1 cellular context compared by ENCODE assay signal in the genomic region with DNA sequence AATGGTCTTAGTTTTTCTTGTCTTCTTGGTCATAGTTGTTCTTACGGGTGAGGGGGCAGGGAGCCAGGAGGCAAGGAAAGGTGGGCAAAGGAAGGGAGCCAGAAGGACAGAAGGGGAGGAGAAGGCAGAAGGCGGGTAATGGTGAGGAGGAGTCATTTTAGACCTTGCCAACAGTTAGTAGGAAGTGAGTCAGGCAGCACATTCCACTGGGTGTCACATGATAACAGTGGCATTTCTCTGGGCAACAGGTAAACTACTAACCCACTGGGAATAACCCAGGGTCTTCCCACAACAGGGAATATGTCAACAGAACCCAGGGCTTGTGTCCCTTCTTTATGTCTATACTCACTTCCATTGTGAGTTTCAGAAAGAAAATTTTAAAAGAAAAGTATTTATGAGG.
TF ChIP-seq lines count a peak whose summit lies in the region.

No MANE protein-coding gene starts in this region.

TF ChIP-seq in HepG2, 621 proteins besides CTCF, POLR2A, EP300 and RAD21 (continued from another document):
- TF ChIP-seq ZNF3 (CRISPR knock-in tag; IDR thresholded peaks at IDR 0.05) (no peak), POLR2AphosphoS2 (IDR thresholded peaks at IDR 0.05; ENCODE audit: low read depth, low read length) (no peak), SMAD1 (CRISPR knock-in tag; IDR thresholded peaks at IDR 0.05; ENCODE audit: borderline replicate concordance, low read depth) (no peak), ZNF33B (CRISPR knock-in tag; IDR thresholded peaks at IDR 0.05) (no peak), ZFY (CRISPR knock-in tag; IDR thresholded peaks at IDR 0.05) (no peak), ZNF550 (CRISPR knock-in tag; IDR thresholded peaks at IDR 0.05; ENCODE audit: borderline replicate concordance) (no peak), ZNF768 (CRISPR knock-in tag; IDR thresholded peaks at IDR 0.05) (no peak), TEAD3 (CRISPR knock-in tag; optimal IDR thresholded peaks at IDR 0.05; ENCODE audit: borderline replicate concordance) (peak; percentile 29)
TF ChIP-seq in HepG2: peak in this region for 2.
